ENCODE assay signal across 8 cellular contexts in genomic region chr12:31732926-31733548, GRCh38. TPM values are rescaled to one million over a fixed set of nuclear protein-coding genes. Genes with fewer than 3 reads are reported as not detected.
DNase-seq lines count a peak whose midpoint lies in the region; ATAC-seq and TF ChIP-seq lines count a peak whose summit lies in the region.

No MANE protein-coding gene starts in this region.

- no peaks in the 10 kb centered on the region for H3K27me3 ChIP-seq in tibial nerve

- no peak for TF ChIP-seq CTCF in NB4 (IDR thresholded peaks at IDR 0.05; ENCODE audit: low read depth, low read length)
- TF ChIP-seq CTCF in tibial nerve (IDR thresholded peaks at IDR 0.05) = no peak

- TF ChIP-seq EP300 in tibial nerve (IDR thresholded peaks at IDR 0.05) = no peak

- ATAC-seq in GM18517 (IDR thresholded peaks at IDR 0.05; ENCODE audit: unreplicated experiment) = no peak

- no peak overlapping the region for H3K4me3 ChIP-seq in NB4 (ENCODE audit: low read depth, low read length)
- no peak overlapping the region for H3K4me3 ChIP-seq in tibial nerve

- TF ChIP-seq POLR2A in NB4 (IDR thresholded peaks at IDR 0.05; ENCODE audit: extremely low read depth, insufficient read length) (no peak), tibial nerve (IDR thresholded peaks at IDR 0.05) (no peak)

- no peaks in the 10 kb centered on the region for H3K9me3 ChIP-seq in tibial nerve

- DNase-seq in Daoy (ENCODE audit: low read depth) (peak; percentile 85), NB4 (ENCODE audit: low read depth) (peak; percentile 52), iris pigment epithelial cell (ENCODE audit: low read depth) (peak; percentile 94), tibial nerve (ENCODE audit: low spot score in 2 of 2) (no peak), COLO668 (lab: John Stamatoyannopoulos, UW; ENCODE audit: unreplicated experiment) (no peak)
- DNase-seq in activated naive CD8-positive, alpha-beta T cell treated with anti-CD3 and anti-CD28 coated beads, Interleukin-2, amount 50 U/mL, for 16 hours (ENCODE audit: low read depth, low spot score) = peak; percentile 25
- no peak for DNase-seq in central memory CD4-positive, alpha-beta T cell

- 61 to 65% methylated on average over 5 of the region's 5 CpGs for WGBS in tibial nerve, 2 donors

- H3K4me1 ChIP-seq in tibial nerve = peaks cover 0 to 28% (median 10%) of the 10 kb centered on the region in 4 donors

- no peaks in the 10 kb centered on the region for H3K36me3 ChIP-seq in tibial nerve

- peak overlapping the region in 3 of 4 donors; percentile 8 to 80 (median 78) for H3K27ac ChIP-seq in tibial nerve

RNA-seq across cellular contexts. Expression of gene AMN1, which starts 4.2 kb away (rescaled TPM):
- 10.1 and 11.5 TPM in 2 replicates for total RNA-seq in Daoy (2014; rRNA removed; shearing (Covaris generic))
- 10 to 100 TPM in 2 of 4 donors, 1 to 10 TPM in 2; 6.5 to 10.5 (median 9.4) TPM for total RNA-seq in tibial nerve

Comparison
In these comparisons a context has a peak if more than half of its experiments do, and no peak if none do; other contexts are left out.
1. DNase-seq: peak in Daoy (single experiment), NB4 (single experiment), activated naive CD8-positive, alpha-beta T cell treated with anti-CD3 and anti-CD28 coated beads, Interleukin-2, amount 50 U/mL, for 16 hours (single experiment) and iris pigment epithelial cell (single experiment); none in tibial nerve (0 of 2), COLO668 (single experiment) and central memory CD4-positive, alpha-beta T cell (single experiment).